8 cellular contexts compared by ENCODE assay signal in the genomic region with DNA sequence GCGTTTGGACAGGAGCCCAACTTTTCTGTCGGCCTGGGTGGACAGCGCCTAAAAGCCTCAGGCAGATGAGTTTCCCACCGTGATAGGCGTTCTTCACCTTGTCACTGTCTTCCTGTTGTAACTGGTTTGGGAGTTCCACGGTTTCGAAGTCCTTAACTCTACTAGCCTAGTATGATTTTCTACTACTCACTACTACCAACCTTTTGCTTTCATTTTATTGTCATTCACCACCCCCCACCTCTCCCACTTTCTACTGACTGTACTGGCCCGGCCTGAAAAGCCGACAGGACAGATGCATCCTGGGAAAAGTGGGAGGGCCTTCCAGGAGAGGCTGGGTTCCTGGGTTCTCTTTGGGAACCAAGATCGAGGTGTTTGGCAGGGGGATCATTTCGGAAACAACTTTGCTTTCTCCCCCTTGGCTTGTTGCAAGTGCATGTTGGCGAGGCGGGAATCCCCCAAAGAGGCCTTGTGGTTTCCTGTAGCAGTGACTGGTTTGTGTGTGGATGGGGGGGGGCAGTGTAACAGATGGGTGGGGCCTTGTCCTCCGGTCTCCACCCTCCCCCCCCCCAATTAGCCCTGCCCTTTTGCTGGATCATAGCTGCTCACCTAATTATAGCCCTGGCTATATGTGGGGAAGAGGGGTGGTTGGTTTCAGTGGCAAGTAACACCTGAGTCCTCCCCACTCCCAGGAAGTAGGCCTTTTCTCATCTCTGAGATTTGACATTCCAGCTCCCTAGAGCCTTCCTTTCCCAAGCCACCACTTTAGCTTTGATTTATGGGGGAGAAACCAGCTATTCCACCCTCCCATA. TPM values are rescaled to one million over a fixed set of nuclear protein-coding genes. Genes with fewer than 3 reads are reported as not detected.
DNase-seq lines count a peak whose midpoint lies in the region; ATAC-seq, FAIRE-seq and TF ChIP-seq lines count a peak whose summit lies in the region.

No MANE protein-coding gene starts in this region.

- CTCF ChIA-PET in activated naive CD4-positive, alpha-beta T cell treated with anti-CD3 and anti-CD28 coated beads, Interleukin-2, amount 10 ng/mL, durations not matched to agents 7 days and 5 days (lab: Charles Lee) = interaction anchor here (1.6 to 3.7 kb wide), 3 partner anchors 14 to 28 kb away, joined by 3 to 11 read pairs (median 5); a partner anchor contains a TSS

- H3K27me3 ChIP-seq in suprapubic skin = no peaks in the 10 kb centered on the region

- H3K27ac ChIP-seq in suprapubic skin = peak overlapping the region; percentile 96

- peak; percentile 63 for FAIRE-seq in G401.6 (lab: Jason Lieb, UNC)
- FAIRE-seq in frontal cortex (lab: Jason Lieb, UNC) = no peak

- H3K36me3 ChIP-seq in suprapubic skin = peaks cover 45% of the 10 kb centered on the region

- H3K27me3 Mint-ChIP-seq in activated naive CD4-positive, alpha-beta T cell treated with anti-CD3 and anti-CD28 coated beads, Interleukin-2, amount 10 ng/mL, durations not matched to agents 7 days and 5 days = no peaks in the 10 kb centered on the region

- H3K4me3 Mint-ChIP-seq in activated naive CD4-positive, alpha-beta T cell treated with anti-CD3 and anti-CD28 coated beads, Interleukin-2, amount 10 ng/mL, durations not matched to agents 7 days and 5 days = peak overlapping the region; percentile 96

- H3K9me3 ChIP-seq in suprapubic skin = no peaks in the 10 kb centered on the region

- under 1% methylated on average over 14 of the region's 14 CpGs for WGBS in suprapubic skin

- peaks cover 49% of the 10 kb centered on the region for H3K4me1 ChIP-seq in suprapubic skin

- in situ Hi-C loops in SK-MEL-5 (cut with HindIII; ENCODE audit: low pct_unique_long_range_greater_than_20kb, low sequenced_read_pairs) = no loop called here

- TF ChIP-seq EP300 in suprapubic skin (IDR thresholded peaks at IDR 0.05) = no peak

- ATAC-seq in GM19395 (IDR thresholded peaks at IDR 0.05; ENCODE audit: unreplicated experiment) = no peak

- H3K4me1 Mint-ChIP-seq in activated naive CD4-positive, alpha-beta T cell treated with anti-CD3 and anti-CD28 coated beads, Interleukin-2, amount 10 ng/mL, durations not matched to agents 7 days and 5 days = peaks cover 61% of the 10 kb centered on the region

- DNase-seq in LNCaP clone FGC (ENCODE audit: low read depth) = no peak
- DNase-seq in SK-MEL-5 (ENCODE audit: low read depth, low spot score) = peak; percentile 87
- peak; percentile 88 for DNase-seq in activated naive CD4-positive, alpha-beta T cell treated with anti-CD3 and anti-CD28 coated beads, Interleukin-2, amount 10 ng/mL, durations not matched to agents 7 days and 5 days
- DNase-seq in frontal cortex (ENCODE audit: low spot score in 2 of 2) = peak; percentile 61
- DNase-seq in nucleus accumbens (lab: John Stamatoyannopoulos, UW) = peak in 36 of 56 donors; percentile 6 to 72 (median 26)
- peak in 1 of 2 donors; percentile 89 for DNase-seq in suprapubic skin (ENCODE audit: low spot score in 2 of 2)

- H3K36me3 Mint-ChIP-seq in activated naive CD4-positive, alpha-beta T cell treated with anti-CD3 and anti-CD28 coated beads, Interleukin-2, amount 10 ng/mL, durations not matched to agents 7 days and 5 days = peaks cover 47% of the 10 kb centered on the region

- H3K9me3 Mint-ChIP-seq in activated naive CD4-positive, alpha-beta T cell treated with anti-CD3 and anti-CD28 coated beads, Interleukin-2, amount 10 ng/mL, durations not matched to agents 7 days and 5 days = no peaks in the 10 kb centered on the region

- H3K4me3 ChIP-seq in LNCaP clone FGC (ENCODE audit: low read depth, low read length) (peak overlapping the region; percentile 66), suprapubic skin (peak overlapping the region; percentile 86)

- TF ChIP-seq CTCF in LNCaP clone FGC (IDR thresholded peaks at IDR 0.05; ENCODE audit: control insufficient read depth, extremely low read depth, insufficient read depth) = no peak
- TF ChIP-seq CTCF in suprapubic skin (IDR thresholded peaks at IDR 0.05) = no peak

- TF ChIP-seq POLR2A in suprapubic skin (IDR thresholded peaks at IDR 0.05) = peak in 1 of 2 donors; percentile 14

- peak overlapping the region; percentile 100 for H3K27ac Mint-ChIP-seq in activated naive CD4-positive, alpha-beta T cell treated with anti-CD3 and anti-CD28 coated beads, Interleukin-2, amount 10 ng/mL, durations not matched to agents 7 days and 5 days

RNA-seq across cellular contexts. Expression of a gene that starts 1.4 kb away (rescaled TPM):
- 839 and 914 TPM in 2 replicates for total RNA-seq in SK-MEL-5 (2014; rRNA removed; shearing (Covaris generic))
- polyA plus RNA-seq in SK-MEL-5 (2015; cell fraction: cytosol; rRNA removed) = 1,162 and 1,219 TPM in 2 replicates
- 294 and 354 TPM in 2 replicates for polyA plus RNA-seq in SK-MEL-5 (2015; cell fraction: nucleus; rRNA removed)
- total RNA-seq in frontal cortex (208 TPM), suprapubic skin (100 to 1,000 TPM; 172 to 314 (median 239) TPM)

RNA-seq across cellular contexts. Expression of a gene that starts 6.3 kb away (rescaled TPM):
- total RNA-seq in SK-MEL-5 (2014; rRNA removed; shearing (Covaris generic)) = 73.7 and 74.8 TPM in 2 replicates
- 81.1 and 105 TPM in 2 replicates for polyA plus RNA-seq in SK-MEL-5 (2015; cell fraction: cytosol; rRNA removed)
- 261 and 262 TPM in 2 replicates for polyA plus RNA-seq in SK-MEL-5 (2015; cell fraction: nucleus; rRNA removed)
- total RNA-seq in frontal cortex = 35.5 TPM
- total RNA-seq in suprapubic skin = 100 to 1,000 TPM in 1 of 4 donors, 10 to 100 TPM in 3; 77.4 to 123 (median 87.0) TPM

RNA-seq across cellular contexts. Expression of a gene that starts 14.4 kb away (rescaled TPM):
- total RNA-seq in SK-MEL-5 (2014; rRNA removed; shearing (Covaris generic)) = 0.08 and 0.59 TPM in 2 replicates
- polyA plus RNA-seq in SK-MEL-5 (2015; cell fraction: cytosol; rRNA removed) = 1.7 and 2.7 TPM in 2 replicates
- 2.1 and 5.2 TPM in 2 replicates for polyA plus RNA-seq in SK-MEL-5 (2015; cell fraction: nucleus; rRNA removed)
- total RNA-seq in frontal cortex (1.2 TPM), suprapubic skin (1 to 10 TPM; 1.9 to 9.7 (median 4.0) TPM)

RNA-seq across cellular contexts. Expression of a gene that starts 20.3 kb away (rescaled TPM):
- 13.6 and 19.4 TPM in 2 replicates for total RNA-seq in SK-MEL-5 (2014; rRNA removed; shearing (Covaris generic))
- 16.6 and 19.9 TPM in 2 replicates for polyA plus RNA-seq in SK-MEL-5 (2015; cell fraction: cytosol; rRNA removed)
- polyA plus RNA-seq in SK-MEL-5 (2015; cell fraction: nucleus; rRNA removed) = 230 and 239 TPM in 2 replicates
- total RNA-seq in frontal cortex (44.8 TPM), suprapubic skin (10 to 100 TPM; 11.7 to 51.3 (median 20.6) TPM)

RNA-seq across cellular contexts. Expression of a gene that starts 27.3 kb away (rescaled TPM):
- 0.79 and 1.1 TPM in 2 replicates for total RNA-seq in SK-MEL-5 (2014; rRNA removed; shearing (Covaris generic))
- polyA plus RNA-seq in SK-MEL-5 (2015; cell fraction: cytosol; rRNA removed) = 0.26 and 0.67 TPM in 2 replicates
- 0.76 and 1.6 TPM in 2 replicates for polyA plus RNA-seq in SK-MEL-5 (2015; cell fraction: nucleus; rRNA removed)
- total RNA-seq in frontal cortex (under 0.01 TPM), suprapubic skin (10 to 100 TPM in 2 of 4 donors, 1 to 10 TPM in 2; 2.4 to 19.4 (median 10.8) TPM)
